Comparison of ENCODE assay signal across 8 cellular contexts in genomic region chr2:134218928-134219707, GRCh38. TPM values are rescaled to one million over a fixed set of nuclear protein-coding genes. Genes with fewer than 3 reads are reported as not detected.
DNase-seq lines count a peak whose midpoint lies in the region; ATAC-seq and TF ChIP-seq lines count a peak whose summit lies in the region.

No MANE protein-coding gene starts in this region.

- peak overlapping the region; percentile 61 for H3K4me3 Mint-ChIP-seq in activated naive CD8-positive, alpha-beta T cell

- H3K27me3 ChIP-seq in spleen (replicated peaks in 1 of 7), result no peaks in the 10 kb centered on the region
- H3K27me3 ChIP-seq in esophagus squamous epithelium, result no peaks in the 10 kb centered on the region

- 25 to 41% (median 31%) methylated on average over 9 of the region's 9 CpGs for WGBS in spleen, 5 donors
- 66 to 70% methylated on average over 9 of the region's 9 CpGs for WGBS in esophagus squamous epithelium, 2 donors

- peak; percentile 57 for DNase-seq in COLO829 (ENCODE audit: low spot score)
- peak; percentile 14 for DNase-seq in NOMO-1 treated with DMSO at 0.1 percent for 48 hours (lab: John Stamatoyannopoulos, UW; ENCODE audit: unreplicated experiment)
- DNase-seq in spleen, result peak; percentile 90
- DNase-seq in GM03348 (ENCODE audit: low spot score), result no peak
- DNase-seq in HUDEP-2 (lab: John Stamatoyannopoulos, UW; ENCODE audit: unreplicated experiment in 76 of 76), result no peak
- no peak for DNase-seq in esophagus squamous epithelium (lab: John Stamatoyannopoulos, UW)

- no peaks in the 10 kb centered on the region for H3K9me3 Mint-ChIP-seq in activated naive CD8-positive, alpha-beta T cell (ENCODE audit: low read depth)

- H3K27ac Mint-ChIP-seq in activated naive CD8-positive, alpha-beta T cell, result peak overlapping the region; percentile 97

- TF ChIP-seq POLR2A in spleen (IDR thresholded peaks at IDR 0.05) (no peak), esophagus squamous epithelium (IDR thresholded peaks at IDR 0.05) (no peak)

- peaks cover 69% of the 10 kb centered on the region for H3K4me1 Mint-ChIP-seq in activated naive CD8-positive, alpha-beta T cell (ENCODE audit: low read depth)

- H3K4me3 ChIP-seq in spleen (peak overlapping the region in 2 of 8 donors; percentile 13 to 44), esophagus squamous epithelium (no peak overlapping the region)

- H3K36me3 Mint-ChIP-seq in activated naive CD8-positive, alpha-beta T cell, result no peaks in the 10 kb centered on the region

- TF ChIP-seq CTCF in spleen (IDR thresholded peaks at IDR 0.05 in 8 of 11, conservative IDR thresholded peaks at IDR 0.05 in 3 of 11), result no peak
- no peak for TF ChIP-seq CTCF in esophagus squamous epithelium (IDR thresholded peaks at IDR 0.05)

- H3K27me3 Mint-ChIP-seq in activated naive CD8-positive, alpha-beta T cell, result no peaks in the 10 kb centered on the region

- peaks cover 0 to 5% (median 0%) of the 10 kb centered on the region in 6 donors for H3K36me3 ChIP-seq in spleen
- no peaks in the 10 kb centered on the region for H3K36me3 ChIP-seq in esophagus squamous epithelium

- H3K4me1 ChIP-seq in spleen (peaks cover 29 to 68% (median 50%) of the 10 kb centered on the region in 6 donors), esophagus squamous epithelium (peaks cover 0 to 42% (median 19%) of the 10 kb centered on the region in 3 donors)

- intact Hi-C loops in spleen (cut with DNase I; ENCODE audit: low total_unique reads), result no loop called here
- intact Hi-C loops in esophagus squamous epithelium (cut with DNase I), result no loop called here

- H3K27ac ChIP-seq in spleen, result peak overlapping the region; percentile 57 to 86 (median 62)
- no peak overlapping the region for H3K27ac ChIP-seq in esophagus squamous epithelium

- H3K9me3 ChIP-seq in spleen (peaks cover 0 to 5% (median 0%) of the 10 kb centered on the region in 8 donors), esophagus squamous epithelium (no peaks in the 10 kb centered on the region)

- ATAC-seq in GM21737 (IDR thresholded peaks at IDR 0.05; ENCODE audit: unreplicated experiment), result peak; percentile 50

RNA-seq across cellular contexts. Expression of gene MGAT5, which starts 34.8 kb away (rescaled TPM):
- 100 to 1,000 TPM in 4 of 7 donors, 10 to 100 TPM in 3; 81.0 to 110 (median 101) TPM for total RNA-seq in spleen
- polyA plus RNA-seq in spleen, result 10 to 100 TPM; 11.2 to 17.5 (median 14.4) TPM
- total RNA-seq in esophagus squamous epithelium, result 10 to 100 TPM; 14.2 to 29.2 (median 24.6) TPM

Comparison
In these comparisons a context has a peak if more than half of its experiments do, and no peak if none do; other contexts are left out.
1. DNase-seq: peak in COLO829 (single experiment), NOMO-1 treated with DMSO at 0.1 percent for 48 hours (single experiment) and spleen (single experiment); none in GM03348 (single experiment), HUDEP-2 (0 of 76) and esophagus squamous epithelium (single experiment).
2. H3K27ac ChIP-seq: peak in spleen (8 of 8); none in esophagus squamous epithelium (0 of 4).